Comparison of ENCODE assay signal across 10 cellular contexts in genomic region chr1:184954232-184954995, GRCh38. TPM values are rescaled to one million over a fixed set of nuclear protein-coding genes. Genes with fewer than 3 reads are reported as not detected.
DNase-seq lines count a peak whose midpoint lies in the region; ATAC-seq, FAIRE-seq and TF ChIP-seq lines count a peak whose summit lies in the region.
"Had no signal": no experiment of that assay in that cellular context is flagged by ENCODE, and none has a peak within 500 bp of the region (broad histone marks: within the 10 kb centered on the region; RNA-seq: fewer than 3 reads in every experiment).

No MANE protein-coding gene starts in this region.

- no peak for ATAC-seq in activated naive CD8-positive, alpha-beta T cell treated with anti-CD3 and anti-CD28 coated beads, Interleukin-2, amount 50 U/mL, for 24 hours
- no peak for ATAC-seq in HG02870 (IDR thresholded peaks at IDR 0.05; ENCODE audit: unreplicated experiment)

- H3K9me3 Mint-ChIP-seq in CD4-positive, alpha-beta memory T cell = no peaks in the 10 kb centered on the region
- no peaks in the 10 kb centered on the region for H3K9me3 Mint-ChIP-seq in activated naive CD8-positive, alpha-beta T cell treated with anti-CD3 and anti-CD28 coated beads, Interleukin-2, amount 50 U/mL, for 24 hours

- H4K20me1 ChIP-seq in keratinocyte (ENCODE audit: control insufficient read depth, extremely low read depth, insufficient read depth, low read length) = no peaks in the 10 kb centered on the region

- H3K4me2 ChIP-seq in keratinocyte (ENCODE audit: control insufficient read depth, extremely low read depth, insufficient read depth, low read depth, low read length) = peak overlapping the region; percentile 86

- H3K27me3 ChIP-seq in CD4-positive, alpha-beta memory T cell (ENCODE audit: insufficient read depth, low read length) = no peaks in the 10 kb centered on the region
- no peaks in the 10 kb centered on the region for H3K27me3 ChIP-seq in keratinocyte (ENCODE audit: control insufficient read depth, extremely low read depth, insufficient read depth, low read length)
- H3K27me3 ChIP-seq: thyroid gland had no signal

- H3K27ac Mint-ChIP-seq in CD4-positive, alpha-beta memory T cell = peak overlapping the region; percentile 5 to 65 (median 48)
- H3K27ac Mint-ChIP-seq in activated naive CD8-positive, alpha-beta T cell treated with anti-CD3 and anti-CD28 coated beads, Interleukin-2, amount 50 U/mL, for 24 hours = peak overlapping the region; percentile 70

- H2AFZ ChIP-seq in keratinocyte (ENCODE audit: control insufficient read depth, low read length) = peak overlapping the region; percentile 0

- DNase-seq in CD4-positive, alpha-beta memory T cell = no peak
- DNase-seq in HK-2 (ENCODE audit: unreplicated experiment) (peak; percentile 13), keratinocyte (ENCODE audit: low read depth, low spot score) (no peak), hypothalamus (lab: John Stamatoyannopoulos, UW) (no peak), inferior parietal cortex (ENCODE audit: extremely low spot score) (no peak), DMS153 (lab: John Stamatoyannopoulos, UW) (no peak)
- DNase-seq in activated naive CD8-positive, alpha-beta T cell treated with anti-CD3 and anti-CD28 coated beads, Interleukin-2, amount 50 U/mL, for 24 hours = no peak
- DNase-seq: lower lobe of right lung, thyroid gland had no signal

- H3K9me1 ChIP-seq in keratinocyte (ENCODE audit: control insufficient read depth, extremely low read depth, insufficient read depth, low read length) = peaks cover 3% of the 10 kb centered on the region

- H3K9ac ChIP-seq in keratinocyte (ENCODE audit: control insufficient read depth, extremely low read depth, insufficient read depth, low read length) = peak overlapping the region; percentile 78

- peaks cover 15% of the 10 kb centered on the region for H3K4me1 ChIP-seq in CD4-positive, alpha-beta memory T cell (ENCODE audit: insufficient read depth, low read length)
- H3K4me1 ChIP-seq in keratinocyte (ENCODE audit: control insufficient read depth, extremely low read depth, insufficient read depth, low read length) = peaks cover 31% of the 10 kb centered on the region
- H3K4me1 ChIP-seq: thyroid gland had no signal

- TF ChIP-seq CTCF in keratinocyte (optimal IDR thresholded peaks at IDR 0.05 in 1 of 3, IDR thresholded peaks at IDR 0.05 in 1 of 3, conservative IDR thresholded peaks at IDR 0.05 in 1 of 3; ENCODE audit: extremely low read depth in 1 of 3, insufficient read depth in 2 of 3, low read length in 3 of 3) = no peak

- CTCF ChIA-PET in CD4-positive, alpha-beta memory T cell (lab: Charles Lee; ENCODE audit: partially characterized antibody) = interaction anchor here (1.0 to 1.4 kb wide), 2 partner anchors 147 to 149 kb away, joined by 4 to 5 read pairs; no protein-coding TSS in a partner anchor

- peaks cover 22 to 58% (median 38%) of the 10 kb centered on the region in 4 donors for H3K4me1 Mint-ChIP-seq in CD4-positive, alpha-beta memory T cell
- H3K4me1 Mint-ChIP-seq in activated naive CD8-positive, alpha-beta T cell treated with anti-CD3 and anti-CD28 coated beads, Interleukin-2, amount 50 U/mL, for 24 hours = peaks cover 34% of the 10 kb centered on the region

- no peaks in the 10 kb centered on the region for H3K79me2 ChIP-seq in keratinocyte (ENCODE audit: control insufficient read depth, insufficient read depth, low read length)

- peaks cover 0 to 4% of the 10 kb centered on the region in 2 donors for H3K36me3 Mint-ChIP-seq in CD4-positive, alpha-beta memory T cell
- no peaks in the 10 kb centered on the region for H3K36me3 Mint-ChIP-seq in activated naive CD8-positive, alpha-beta T cell treated with anti-CD3 and anti-CD28 coated beads, Interleukin-2, amount 50 U/mL, for 24 hours (ENCODE audit: low read depth)

- no peaks in the 10 kb centered on the region for H3K9me3 ChIP-seq in CD4-positive, alpha-beta memory T cell (ENCODE audit: control insufficient read depth in 1 of 2, low read length in 2 of 2)
- H3K9me3 ChIP-seq in keratinocyte (ENCODE audit: control insufficient read depth, low read depth, low read length) = no peaks in the 10 kb centered on the region
- H3K9me3 ChIP-seq: lower lobe of right lung, thyroid gland had no signal

- peak overlapping the region in 5 of 8 donors; percentile 18 to 45 (median 36) for H3K4me3 Mint-ChIP-seq in CD4-positive, alpha-beta memory T cell
- no peak overlapping the region for H3K4me3 Mint-ChIP-seq in activated naive CD8-positive, alpha-beta T cell treated with anti-CD3 and anti-CD28 coated beads, Interleukin-2, amount 50 U/mL, for 24 hours

- no peaks in the 10 kb centered on the region for H3K27me3 Mint-ChIP-seq in CD4-positive, alpha-beta memory T cell
- H3K27me3 Mint-ChIP-seq in activated naive CD8-positive, alpha-beta T cell treated with anti-CD3 and anti-CD28 coated beads, Interleukin-2, amount 50 U/mL, for 24 hours = peaks cover 2% of the 10 kb centered on the region

- FAIRE-seq in keratinocyte (lab: Jason Lieb, UNC) = peak; percentile 87

- H3K27ac ChIP-seq in CD4-positive, alpha-beta memory T cell (ENCODE audit: low read depth, low read length) = peak overlapping the region; percentile 6
- H3K27ac ChIP-seq in keratinocyte (ENCODE audit: control insufficient read depth, insufficient read depth, low read length) = peak overlapping the region; percentile 100
- H3K27ac ChIP-seq: lower lobe of right lung, thyroid gland had no signal

- intact Hi-C loops in CD4-positive, alpha-beta memory T cell (cut with micrococcal nuclease) = no loop called here

- no peaks in the 10 kb centered on the region for H3K36me3 ChIP-seq in CD4-positive, alpha-beta memory T cell (ENCODE audit: insufficient read depth, low read length)
- H3K36me3 ChIP-seq in keratinocyte (ENCODE audit: control insufficient read depth in 2 of 2, extremely low read depth in 1 of 2, insufficient read depth in 2 of 2, low read length in 2 of 2) = no peaks in the 10 kb centered on the region
- H3K36me3 ChIP-seq: lower lobe of right lung, thyroid gland had no signal

- dilution Hi-C loops in keratinocyte (cut with MboI; ENCODE audit: extremely low pct_ligation_motif_present, low sequenced_read_pairs) = no loop called here

- H3K4me3 ChIP-seq in CD4-positive, alpha-beta memory T cell (ENCODE audit: low read length in 2 of 2) = no peak overlapping the region
- peak overlapping the region in 2 of 3 experiments; percentile 65 to 66 for H3K4me3 ChIP-seq in keratinocyte (ENCODE audit: control insufficient read depth in 2 of 3, extremely low read depth in 1 of 3, insufficient read depth in 2 of 3, low read depth in 1 of 3, low read length in 3 of 3)
- H3K4me3 ChIP-seq: lower lobe of right lung, thyroid gland had no signal

- POLR2A ChIA-PET in CD4-positive, alpha-beta memory T cell (lab: Charles Lee; ENCODE audit: partially characterized antibody) = interaction anchor here (0.7 kb wide), 1 partner anchor 62 kb away, joined by 3 read pairs; no protein-coding TSS in a partner anchor

RNA-seq across cellular contexts. Expression of gene NIBAN1, which starts 19.9 kb away (rescaled TPM):
- 10 to 100 TPM; 42.8 to 43.2 TPM for total RNA-seq in CD4-positive, alpha-beta memory T cell
- polyA plus RNA-seq in CD4-positive, alpha-beta memory T cell = 10 to 100 TPM in 1 of 2 donors, 1 to 10 TPM in 1; 9.9 to 32.9 TPM
- polyA plus RNA-seq in keratinocyte = 6.6 to 10.6 TPM (median 7.6 TPM) in 3 replicates
- polyA plus RNA-seq in keratinocyte (2011; ENCODE audit: low read depth) = 14.5 TPM
- polyA plus RNA-seq in keratinocyte (2011; cell fraction: cytosol; rRNA removed) = 3.9 and 5.7 TPM in 2 replicates
- 11.3 and 11.6 TPM in 2 replicates for polyA plus RNA-seq in keratinocyte (2011; cell fraction: nucleus; rRNA removed)
- polyA plus RNA-seq in keratinocyte (2012; ENCODE audit: low replicate concordance) = 9.9 and 18.8 TPM in 2 replicates
- 8.1 to 17.3 TPM (median 8.8 TPM) in 3 replicates for polyA minus RNA-seq in keratinocyte
- 5.4 TPM for polyA minus RNA-seq in keratinocyte (2011; cell fraction: cytosol; rRNA and poly(A)+ RNA removed)
- polyA minus RNA-seq in keratinocyte (2011; cell fraction: nucleus; rRNA and poly(A)+ RNA removed) = 10.4 and 18.2 TPM in 2 replicates

Comparison
In these comparisons a context has a peak if more than half of its experiments do, and no peak if none do; other contexts are left out.
1. H3K4me3 ChIP-seq: peak in keratinocyte (2 of 3); none in CD4-positive, alpha-beta memory T cell (0 of 2).